ENCODE assay signal across 17 cellular contexts in genomic region chr4:23697001-23697528, GRCh38.
DNase-seq lines count a peak whose midpoint lies in the region; ATAC-seq, FAIRE-seq and TF ChIP-seq lines count a peak whose summit lies in the region.
"Had no signal": no experiment of that assay in that cellular context is flagged by ENCODE, and none has a peak within 500 bp of the region (broad histone marks: within the 10 kb centered on the region; RNA-seq: fewer than 3 reads in every experiment).

No MANE protein-coding gene starts in this region.

- WGBS in ectodermal cell, 2 experiments = 46 to 56% methylated on average over 1 of the region's 1 CpG

- H3K9me3 ChIP-seq in ectodermal cell (ENCODE audit: control insufficient read depth, low read length) (no peaks in the 10 kb centered on the region), neuron (ENCODE audit: low read length) (no peaks in the 10 kb centered on the region)
- H3K9me3 ChIP-seq: BLaER1, HAP-1 had no signal

- no peak for TF ChIP-seq CTCF in D721Med (IDR thresholded peaks at IDR 0.05; ENCODE audit: insufficient read depth, missing control alignments)

- DNase-seq in D721Med (ENCODE audit: insufficient read length, low spot score) = no peak
- peak; percentile 71 for DNase-seq in NCI-H82 treated with DMSO at 0.1 percent for 48 hours (lab: John Stamatoyannopoulos, UW; ENCODE audit: unreplicated experiment)
- no peak for DNase-seq in HuH-7 (ENCODE audit: low spot score)
- no peak for DNase-seq in inferior parietal cortex (ENCODE audit: extremely low spot score)
- DNase-seq: 8988T, AML-193, DMS79, GOT3, HFFc6 had no signal

- peak overlapping the region; percentile 28 for H3K27ac ChIP-seq in ectodermal cell (ENCODE audit: insufficient read depth, low read depth, low read length, poor library complexity, severe bottlenecking)
- H3K27ac ChIP-seq: BLaER1 had no signal

- H3K4me3 ChIP-seq in ectodermal cell (ENCODE audit: insufficient read depth, low read depth, low read length) (no peak overlapping the region), neuron (ENCODE audit: low read length) (no peak overlapping the region)
- H3K4me3 ChIP-seq: BLaER1, HAP-1 had no signal

- H3K27me3 ChIP-seq in ectodermal cell (ENCODE audit: control insufficient read depth, insufficient read depth, low read length, poor library complexity, severe bottlenecking) (no peaks in the 10 kb centered on the region), neuron (ENCODE audit: insufficient read depth, low read length) (no peaks in the 10 kb centered on the region)
- H3K27me3 ChIP-seq: BLaER1 had no signal

- no peak for ATAC-seq in HG03159 (IDR thresholded peaks at IDR 0.05; ENCODE audit: unreplicated experiment)
- ATAC-seq: HepG2 had no signal

- peaks cover 20% of the 10 kb centered on the region for H3K4me1 ChIP-seq in ectodermal cell (ENCODE audit: control insufficient read depth, insufficient read depth, low read length)
- peaks cover 11% of the 10 kb centered on the region for H3K4me1 ChIP-seq in neuron (ENCODE audit: insufficient read depth, low read length)
- H3K4me1 ChIP-seq: BLaER1, HAP-1 had no signal

- no peaks in the 10 kb centered on the region for H3K36me3 ChIP-seq in ectodermal cell (ENCODE audit: control insufficient read depth, insufficient read depth, low read length)
- no peaks in the 10 kb centered on the region for H3K36me3 ChIP-seq in neuron (ENCODE audit: insufficient read depth, low read length)
- H3K36me3 ChIP-seq: BLaER1, HAP-1 had no signal

- peak overlapping the region; percentile 91 for H2AFZ ChIP-seq in neuron (ENCODE audit: low read depth, low read length)

- FAIRE-seq in D721Med (lab: Jason Lieb, UNC) = peak; percentile 92
- FAIRE-seq: GM12891, HepG2, HTR-8/SVneo had no signal
